In genomic region chr17:8186446-8186786, GRCh38 we compare ENCODE assay signal across 1 cellular context.
TF ChIP-seq lines count a peak whose summit lies in the region.

No MANE protein-coding gene starts in this region.

TF ChIP-seq in HepG2, 621 proteins besides CTCF, POLR2A, EP300 and RAD21 (continued from another document and continues in another):
- TF ChIP-seq ZNF280D (CRISPR knock-in tag; IDR thresholded peaks at IDR 0.05) = 0 out of 2 replicates have a peak, but pooled peaks have one; percentile 76
- no peak; the same call in 1 of the 2 replicates for TF ChIP-seq ZBTB38 (CRISPR knock-in tag; IDR thresholded peaks at IDR 0.05)
- peak; percentile 88 for TF ChIP-seq ZNF777 (CRISPR knock-in tag; IDR thresholded peaks at IDR 0.05)
- TF ChIP-seq ATAD3A (CRISPR knock-in tag; IDR thresholded peaks at IDR 0.05) = no peak
- TF ChIP-seq ZNF441 (CRISPR knock-in tag; IDR thresholded peaks at IDR 0.05; ENCODE audit: borderline replicate concordance) = peak; percentile 55; the same call in 1 of the 2 replicates
- peak; percentile 57; the same call in 1 of the 2 replicates for TF ChIP-seq ARID2 (CRISPR knock-in tag; IDR thresholded peaks at IDR 0.05; ENCODE audit: borderline replicate concordance)
- peak; percentile 57; the same call in 1 of the 2 replicates for TF ChIP-seq ZNF543 (CRISPR knock-in tag; IDR thresholded peaks at IDR 0.05)
- TF ChIP-seq ZNF747 (CRISPR knock-in tag; IDR thresholded peaks at IDR 0.05; ENCODE audit: borderline replicate concordance) = 0 out of 2 replicates have a peak, but pooled peaks have one; percentile 18
- TF ChIP-seq MTERF4 (CRISPR knock-in tag; IDR thresholded peaks at IDR 0.05) = peak; percentile 83; the same call in 1 of the 2 replicates
- TF ChIP-seq EED (CRISPR knock-in tag; IDR thresholded peaks at IDR 0.05) = peak; percentile 68; the same call in 1 of the 2 replicates
- no peak for TF ChIP-seq EZH2 (conservative IDR thresholded peaks at IDR 0.05; ENCODE audit: low read depth, low read length)
- TF ChIP-seq UBTF (CRISPR knock-in tag; IDR thresholded peaks at IDR 0.05) = peak; percentile 48; the same call in 1 of the 2 replicates
- peak; percentile 66 for TF ChIP-seq TBX2 (CRISPR knock-in tag; IDR thresholded peaks at IDR 0.05; ENCODE audit: borderline replicate concordance)
- TF ChIP-seq GZF1 (CRISPR knock-in tag; IDR thresholded peaks at IDR 0.05) = peak; percentile 98
- TF ChIP-seq ZNF367 (CRISPR knock-in tag; IDR thresholded peaks at IDR 0.05; ENCODE audit: borderline replicate concordance) = no peak
- no peak for TF ChIP-seq RELA (CRISPR knock-in tag; IDR thresholded peaks at IDR 0.05)
- TF ChIP-seq PAX8 (CRISPR knock-in tag; IDR thresholded peaks at IDR 0.05; ENCODE audit: borderline replicate concordance) = no peak
- TF ChIP-seq CCDC6 (CRISPR knock-in tag; IDR thresholded peaks at IDR 0.05) = no peak
- TF ChIP-seq HMGXB4 (CRISPR knock-in tag; IDR thresholded peaks at IDR 0.05; ENCODE audit: borderline replicate concordance in 1 of 2, low read depth in 1 of 2) = 0 out of 4 replicates have a peak, but pooled peaks of 1 of the 2 experiments have one; percentile 100
- no peak for TF ChIP-seq FIP1L1 (IDR thresholded peaks at IDR 0.05; ENCODE audit: borderline replicate concordance, insufficient read depth, low read depth, low read length)
- TF ChIP-seq ZNF782 (CRISPR knock-in tag; IDR thresholded peaks at IDR 0.05; ENCODE audit: borderline replicate concordance) = peak; percentile 69; the same call in 1 of the 2 replicates
- TF ChIP-seq MAZ (IDR thresholded peaks at IDR 0.05; ENCODE audit: borderline replicate concordance, low read depth, low read length) = no peak
- TF ChIP-seq MAZ (CRISPR knock-in tag; IDR thresholded peaks at IDR 0.05; ENCODE audit: low read depth) = peak; percentile 73
- no peak for TF ChIP-seq MBNL3 (CRISPR knock-in tag; conservative IDR thresholded peaks at IDR 0.05)
- no peak for TF ChIP-seq CBX5 (CRISPR knock-in tag; IDR thresholded peaks at IDR 0.05; ENCODE audit: borderline replicate concordance)
- no peak for TF ChIP-seq HMG20B (CRISPR knock-in tag; conservative IDR thresholded peaks at IDR 0.05)
- no peak for TF ChIP-seq RFX5 (IDR thresholded peaks at IDR 0.05; ENCODE audit: low read depth, low read length)
- no peak for TF ChIP-seq XRCC5 (optimal IDR thresholded peaks at IDR 0.05; ENCODE audit: low read length)
- TF ChIP-seq RARG (CRISPR knock-in tag; IDR thresholded peaks at IDR 0.05; ENCODE audit: low read depth) = peak; percentile 93; the same call in 1 of the 2 replicates
- TF ChIP-seq ZNF510 (CRISPR knock-in tag; IDR thresholded peaks at IDR 0.05; ENCODE audit: low read depth) = peak; percentile 90
- TF ChIP-seq ZNF530 (CRISPR knock-in tag; IDR thresholded peaks at IDR 0.05; ENCODE audit: low read depth) = no peak
- peak; percentile 11; the same call in 1 of the 2 replicates for TF ChIP-seq ZNF770 (CRISPR knock-in tag; IDR thresholded peaks at IDR 0.05)
- peak; percentile 72; the same call in 1 of the 2 replicates for TF ChIP-seq ZNF276 (CRISPR knock-in tag; IDR thresholded peaks at IDR 0.05; ENCODE audit: low read depth)
- TF ChIP-seq ZNF672 (CRISPR knock-in tag; IDR thresholded peaks at IDR 0.05) = no peak
- 0 out of 2 replicates have a peak, but pooled peaks have one; percentile 73 for TF ChIP-seq ZBTB3 (CRISPR knock-in tag; IDR thresholded peaks at IDR 0.05; ENCODE audit: borderline replicate concordance, low read depth)
- TF ChIP-seq ARNT (IDR thresholded peaks at IDR 0.05) = no peak
- peak; percentile 65; the same call in 1 of the 2 replicates for TF ChIP-seq ZNF687 (CRISPR knock-in tag; IDR thresholded peaks at IDR 0.05)
- no peak for TF ChIP-seq ZNF260 (CRISPR knock-in tag; IDR thresholded peaks at IDR 0.05; ENCODE audit: borderline replicate concordance, low read depth)
- peak; percentile 95; the same call in 1 of the 2 replicates for TF ChIP-seq ZNF512B (CRISPR knock-in tag; IDR thresholded peaks at IDR 0.05; ENCODE audit: borderline replicate concordance)
